Comparison of ENCODE assay signal across 18 cellular contexts in the genomic region with DNA sequence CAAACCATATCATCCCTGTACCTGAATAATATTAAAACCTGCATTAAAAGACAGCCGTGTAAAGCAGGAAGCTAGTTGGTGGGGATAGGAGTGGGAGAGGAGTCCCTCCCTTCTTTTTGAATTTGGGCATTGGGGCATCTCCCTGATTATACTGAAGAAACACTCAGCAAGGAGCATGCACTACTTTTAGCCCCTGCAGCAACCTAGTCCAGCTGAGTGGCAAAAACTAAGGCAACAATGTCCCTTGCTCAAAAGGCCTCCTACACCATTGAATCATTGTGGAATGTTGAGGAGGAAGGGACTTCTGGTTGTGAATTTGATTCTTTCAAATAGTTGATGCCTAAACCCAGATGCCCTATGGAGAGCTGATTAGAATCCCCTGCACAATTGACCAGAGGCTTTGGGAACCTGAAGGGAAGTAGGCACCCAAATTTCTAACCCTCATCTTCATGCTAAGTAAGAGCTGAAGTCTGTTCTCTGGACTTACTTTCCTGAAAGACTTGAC.
DNase-seq lines count a peak whose midpoint lies in the region; ATAC-seq and TF ChIP-seq lines count a peak whose summit lies in the region.
"Had no signal": no experiment of that assay in that cellular context is flagged by ENCODE, and none has a peak within 500 bp of the region (broad histone marks: within the 10 kb centered on the region; RNA-seq: fewer than 3 reads in every experiment).

No MANE protein-coding gene starts in this region.

- H3K27me3 ChIP-seq in left ventricle myocardium inferior (ENCODE audit: low read depth) (no peaks in the 10 kb centered on the region), lower lobe of right lung (ENCODE audit: low read depth) (no peaks in the 10 kb centered on the region), gastrocnemius medialis (no peaks in the 10 kb centered on the region)

- DNase-seq in left ventricle myocardium inferior (no peak), Right ventricle myocardium inferior (ENCODE audit: missing footprints) (no peak), lower lobe of right lung (no peak), gastrocnemius medialis (no peak), COLO668 (lab: John Stamatoyannopoulos, UW; ENCODE audit: unreplicated experiment) (no peak), NCI-H2227 (lab: John Stamatoyannopoulos, UW; ENCODE audit: unreplicated experiment) (no peak), coronary artery (ENCODE audit: low spot score) (no peak)
- DNase-seq: DMS79, IMR-90, NCI-H1105, NCI-H146, NCI-H2029, NCI-H510A treated with DMSO at 0.1 percent for 48 hours, NCI-H748 treated with DMSO at 0.1 percent for 48 hours, PC-9, RPMI8226, SIG-M5 had no signal

- H3K4me1 ChIP-seq in left ventricle myocardium inferior = peaks cover 39% of the 10 kb centered on the region
- H3K4me1 ChIP-seq in lower lobe of right lung = no peaks in the 10 kb centered on the region
- no peaks in the 10 kb centered on the region for H3K4me1 ChIP-seq in gastrocnemius medialis

- H3K27ac ChIP-seq in left ventricle myocardium inferior (replicated peaks) = peak overlapping the region; percentile 73
- peak overlapping the region; percentile 58 for H3K27ac ChIP-seq in lower lobe of right lung
- peak overlapping the region; percentile 43 to 68 (median 56) for H3K27ac ChIP-seq in gastrocnemius medialis
- H3K27ac ChIP-seq in coronary artery = peak overlapping the region in 1 of 2 donors; percentile 65
- H3K27ac ChIP-seq: KMS-11, PC-9 had no signal

- H3K4me3 ChIP-seq in left ventricle myocardium inferior (no peak overlapping the region), lower lobe of right lung (no peak overlapping the region), gastrocnemius medialis (no peak overlapping the region), coronary artery (no peak overlapping the region)
- H3K4me3 ChIP-seq: PC-9 had no signal

- ATAC-seq in Right ventricle myocardium inferior (no peak), lower lobe of right lung (no peak), gastrocnemius medialis (no peak)

- H3K36me3 ChIP-seq in left ventricle myocardium inferior = no peaks in the 10 kb centered on the region
- no peaks in the 10 kb centered on the region for H3K36me3 ChIP-seq in lower lobe of right lung
- no peaks in the 10 kb centered on the region for H3K36me3 ChIP-seq in gastrocnemius medialis

- in situ Hi-C loops in gastrocnemius medialis (cut with MboI; ENCODE audit: low sequenced_read_pairs in 4 of 4) = no loop called here

- TF ChIP-seq CTCF in left ventricle myocardium inferior (IDR thresholded peaks at IDR 0.05; ENCODE audit: borderline replicate concordance) = no peak
- TF ChIP-seq CTCF in lower lobe of right lung (IDR thresholded peaks at IDR 0.05) = no peak
- no peak for TF ChIP-seq CTCF in gastrocnemius medialis (IDR thresholded peaks at IDR 0.05 in 4 of 5, conservative IDR thresholded peaks at IDR 0.05 in 1 of 5)
- no peak for TF ChIP-seq CTCF in coronary artery (IDR thresholded peaks at IDR 0.05)

- intact Hi-C loops in left ventricle myocardium inferior (cut with micrococcal nuclease) = no loop called here
- intact Hi-C loops in Right ventricle myocardium inferior (cut with DNase I) = no loop called here
- intact Hi-C loops in lower lobe of right lung (cut with DNase I) = no loop called here
- intact Hi-C loops in gastrocnemius medialis (cut with DNase I; ENCODE audit: low total_unique reads) = no loop called here

- no peak for TF ChIP-seq POLR2A in gastrocnemius medialis (IDR thresholded peaks at IDR 0.05)

- H3K9me3 ChIP-seq in left ventricle myocardium inferior (replicated peaks) (no peaks in the 10 kb centered on the region), lower lobe of right lung (no peaks in the 10 kb centered on the region), gastrocnemius medialis (no peaks in the 10 kb centered on the region)
